ENCODE assay signal across 1 cellular context in the genomic region with DNA sequence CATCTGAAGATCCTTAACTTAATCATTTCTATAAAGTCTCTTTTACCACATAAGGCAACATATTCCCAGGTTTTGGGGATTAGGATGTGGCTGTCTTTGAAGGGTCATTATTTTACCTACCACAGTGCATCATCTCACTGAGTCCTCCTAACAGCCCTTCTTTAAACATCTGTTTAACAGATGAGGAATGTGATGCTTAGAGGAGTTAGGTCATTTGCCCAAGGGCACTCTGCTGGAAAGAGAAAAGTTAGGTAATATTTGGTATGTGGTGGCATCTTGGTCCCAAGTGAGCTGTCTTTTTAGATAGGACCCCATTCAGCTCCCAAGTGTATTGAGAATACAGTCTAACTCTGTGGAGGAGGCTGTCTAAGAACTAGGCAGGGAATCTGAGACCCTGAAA.
TF ChIP-seq lines count a peak whose summit lies in the region.

No MANE protein-coding gene starts in this region.

TF ChIP-seq in SK-N-SH treated with all-trans-retinoic acid at 6 μM for 48 hours, 23 proteins besides CTCF, POLR2A, EP300 and RAD21 (continued from another document):
- TF ChIP-seq, protein P1, sequence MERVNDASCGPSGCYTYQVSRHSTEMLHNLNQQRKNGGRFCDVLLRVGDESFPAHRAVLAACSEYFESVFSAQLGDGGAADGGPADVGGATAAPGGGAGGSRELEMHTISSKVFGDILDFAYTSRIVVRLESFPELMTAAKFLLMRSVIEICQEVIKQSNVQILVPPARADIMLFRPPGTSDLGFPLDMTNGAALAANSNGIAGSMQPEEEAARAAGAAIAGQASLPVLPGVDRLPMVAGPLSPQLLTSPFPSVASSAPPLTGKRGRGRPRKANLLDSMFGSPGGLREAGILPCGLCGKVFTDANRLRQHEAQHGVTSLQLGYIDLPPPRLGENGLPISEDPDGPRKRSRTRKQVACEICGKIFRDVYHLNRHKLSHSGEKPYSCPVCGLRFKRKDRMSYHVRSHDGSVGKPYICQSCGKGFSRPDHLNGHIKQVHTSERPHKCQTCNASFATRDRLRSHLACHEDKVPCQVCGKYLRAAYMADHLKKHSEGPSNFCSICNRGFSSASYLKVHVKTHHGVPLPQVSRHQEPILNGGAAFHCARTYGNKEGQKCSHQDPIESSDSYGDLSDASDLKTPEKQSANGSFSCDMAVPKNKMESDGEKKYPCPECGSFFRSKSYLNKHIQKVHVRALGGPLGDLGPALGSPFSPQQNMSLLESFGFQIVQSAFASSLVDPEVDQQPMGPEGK (CRISPR knock-in tag; IDR thresholded peaks at IDR 0.05; ENCODE audit: borderline replicate concordance), result no peak
- TF ChIP-seq PPARA (CRISPR knock-in tag; IDR thresholded peaks at IDR 0.05; ENCODE audit: borderline replicate concordance) (no peak), ZNF8 (CRISPR knock-in tag; IDR thresholded peaks at IDR 0.05) (no peak), ESRRG (CRISPR knock-in tag; IDR thresholded peaks at IDR 0.05) (no peak), ZNF70 (CRISPR knock-in tag; IDR thresholded peaks at IDR 0.05) (no peak), CSDC2 (CRISPR knock-in tag; IDR thresholded peaks at IDR 0.05) (no peak), ZNF565 (CRISPR knock-in tag; conservative IDR thresholded peaks at IDR 0.05; ENCODE audit: low read depth) (no peak), GLIS3 (CRISPR knock-in tag; IDR thresholded peaks at IDR 0.05) (no peak), ZC3H10 (CRISPR knock-in tag; IDR thresholded peaks at IDR 0.05) (no peak)
- TF ChIP-seq, protein P2, sequence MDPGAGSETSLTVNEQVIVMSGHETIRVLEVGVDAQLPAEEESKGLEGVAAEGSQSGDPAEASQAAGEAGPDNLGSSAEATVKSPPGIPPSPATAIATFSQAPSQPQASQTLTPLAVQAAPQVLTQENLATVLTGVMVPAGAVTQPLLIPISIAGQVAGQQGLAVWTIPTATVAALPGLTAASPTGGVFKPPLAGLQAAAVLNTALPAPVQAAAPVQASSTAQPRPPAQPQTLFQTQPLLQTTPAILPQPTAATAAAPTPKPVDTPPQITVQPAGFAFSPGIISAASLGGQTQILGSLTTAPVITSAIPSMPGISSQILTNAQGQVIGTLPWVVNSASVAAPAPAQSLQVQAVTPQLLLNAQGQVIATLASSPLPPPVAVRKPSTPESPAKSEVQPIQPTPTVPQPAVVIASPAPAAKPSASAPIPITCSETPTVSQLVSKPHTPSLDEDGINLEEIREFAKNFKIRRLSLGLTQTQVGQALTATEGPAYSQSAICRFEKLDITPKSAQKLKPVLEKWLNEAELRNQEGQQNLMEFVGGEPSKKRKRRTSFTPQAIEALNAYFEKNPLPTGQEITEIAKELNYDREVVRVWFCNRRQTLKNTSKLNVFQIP (CRISPR knock-in tag; IDR thresholded peaks at IDR 0.05; ENCODE audit: borderline replicate concordance, low read depth), result no peak
- TF ChIP-seq, protein P3, sequence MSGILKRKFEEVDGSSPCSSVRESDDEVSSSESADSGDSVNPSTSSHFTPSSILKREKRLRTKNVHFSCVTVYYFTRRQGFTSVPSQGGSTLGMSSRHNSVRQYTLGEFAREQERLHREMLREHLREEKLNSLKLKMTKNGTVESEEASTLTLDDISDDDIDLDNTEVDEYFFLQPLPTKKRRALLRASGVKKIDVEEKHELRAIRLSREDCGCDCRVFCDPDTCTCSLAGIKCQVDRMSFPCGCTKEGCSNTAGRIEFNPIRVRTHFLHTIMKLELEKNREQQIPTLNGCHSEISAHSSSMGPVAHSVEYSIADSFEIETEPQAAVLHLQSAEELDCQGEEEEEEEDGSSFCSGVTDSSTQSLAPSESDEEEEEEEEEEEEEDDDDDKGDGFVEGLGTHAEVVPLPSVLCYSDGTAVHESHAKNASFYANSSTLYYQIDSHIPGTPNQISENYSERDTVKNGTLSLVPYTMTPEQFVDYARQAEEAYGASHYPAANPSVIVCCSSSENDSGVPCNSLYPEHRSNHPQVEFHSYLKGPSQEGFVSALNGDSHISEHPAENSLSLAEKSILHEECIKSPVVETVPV (CRISPR knock-in tag; IDR thresholded peaks at IDR 0.05), result no peak
